ENCODE assay signal across 1 cellular context in genomic region chr3:49669352-49669751, GRCh38.
TF ChIP-seq lines count a peak whose summit lies in the region.

No MANE protein-coding gene starts in this region.

TF ChIP-seq in HepG2, 621 proteins besides CTCF, POLR2A, EP300 and RAD21 (continued from another document):
- TF ChIP-seq, protein P1, sequence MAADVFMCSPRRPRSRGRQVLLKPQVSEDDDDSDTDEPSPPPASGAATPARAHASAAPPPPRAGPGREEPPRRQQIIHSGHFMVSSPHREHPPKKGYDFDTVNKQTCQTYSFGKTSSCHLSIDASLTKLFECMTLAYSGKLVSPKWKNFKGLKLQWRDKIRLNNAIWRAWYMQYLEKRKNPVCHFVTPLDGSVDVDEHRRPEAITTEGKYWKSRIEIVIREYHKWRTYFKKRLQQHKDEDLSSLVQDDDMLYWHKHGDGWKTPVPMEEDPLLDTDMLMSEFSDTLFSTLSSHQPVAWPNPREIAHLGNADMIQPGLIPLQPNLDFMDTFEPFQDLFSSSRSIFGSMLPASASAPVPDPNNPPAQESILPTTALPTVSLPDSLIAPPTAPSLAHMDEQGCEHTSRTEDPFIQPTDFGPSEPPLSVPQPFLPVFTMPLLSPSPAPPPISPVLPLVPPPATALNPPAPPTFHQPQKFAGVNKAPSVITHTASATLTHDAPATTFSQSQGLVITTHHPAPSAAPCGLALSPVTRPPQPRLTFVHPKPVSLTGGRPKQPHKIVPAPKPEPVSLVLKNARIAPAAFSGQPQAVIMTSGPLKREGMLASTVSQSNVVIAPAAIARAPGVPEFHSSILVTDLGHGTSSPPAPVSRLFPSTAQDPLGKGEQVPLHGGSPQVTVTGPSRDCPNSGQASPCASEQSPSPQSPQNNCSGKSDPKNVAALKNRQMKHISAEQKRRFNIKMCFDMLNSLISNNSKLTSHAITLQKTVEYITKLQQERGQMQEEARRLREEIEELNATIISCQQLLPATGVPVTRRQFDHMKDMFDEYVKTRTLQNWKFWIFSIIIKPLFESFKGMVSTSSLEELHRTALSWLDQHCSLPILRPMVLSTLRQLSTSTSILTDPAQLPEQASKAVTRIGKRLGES (CRISPR knock-in tag; IDR thresholded peaks at IDR 0.05; ENCODE audit: borderline replicate concordance) = no peak
- no peak for TF ChIP-seq MEIS2 (CRISPR knock-in tag; IDR thresholded peaks at IDR 0.05)
